ENCODE assay signal across 10 cellular contexts in the genomic region with DNA sequence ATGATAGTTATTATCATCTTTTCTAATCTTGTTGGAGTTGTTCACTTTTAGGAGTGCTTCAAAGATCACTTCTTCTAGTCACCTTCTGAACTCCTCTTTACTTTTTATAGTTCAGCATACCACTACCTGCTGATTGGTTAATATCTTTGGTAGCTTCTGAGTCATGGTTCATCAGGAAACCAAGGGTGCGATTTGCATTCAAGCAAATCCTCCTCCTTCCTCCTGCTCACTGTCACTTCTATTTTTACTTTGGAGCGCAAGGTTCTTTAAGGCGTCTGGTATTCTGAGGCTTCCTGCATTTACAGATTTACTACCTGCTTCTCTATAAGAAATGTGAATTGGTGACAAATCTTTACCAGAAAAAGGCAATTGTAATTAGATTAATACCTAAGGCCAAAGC. TPM values are rescaled to one million over a fixed set of nuclear protein-coding genes. Genes with fewer than 3 reads are reported as not detected.
DNase-seq lines count a peak whose midpoint lies in the region; ATAC-seq, FAIRE-seq and TF ChIP-seq lines count a peak whose summit lies in the region.
"Had no signal": no experiment of that assay in that cellular context is flagged by ENCODE, and none has a peak within 500 bp of the region (broad histone marks: within the 10 kb centered on the region; RNA-seq: fewer than 3 reads in every experiment).

No MANE protein-coding gene starts in this region.

- no peak overlapping the region for H3K4me2 ChIP-seq in neuronal stem cell (ENCODE audit: insufficient read depth, low read length, poor library complexity, severe bottlenecking)

- H3K23ac ChIP-seq in neuronal stem cell (ENCODE audit: low read depth, low read length, poor library complexity): no peak overlapping the region

- H2BK12ac ChIP-seq in neuronal stem cell (ENCODE audit: low read length): no peak overlapping the region

- no peak overlapping the region for H4K8ac ChIP-seq in neuronal stem cell (ENCODE audit: low read depth, low read length)

- H4K91ac ChIP-seq in neuronal stem cell (ENCODE audit: low read depth, low read length, poor library complexity): no peak overlapping the region

- TF ChIP-seq CTCF in bronchial epithelial cell (IDR thresholded peaks at IDR 0.05; ENCODE audit: insufficient read depth, low read length, severe bottlenecking): no peak
- TF ChIP-seq CTCF in GM13976 (IDR thresholded peaks at IDR 0.05; ENCODE audit: borderline replicate concordance, control extremely low read depth, extremely low read depth, insufficient read depth, missing control alignments): no peak

- WGBS in neuronal stem cell (ENCODE audit: extremely low coverage in 2 of 2, insufficient read length in 2 of 2, insufficient replicate concordance in 1 of 2), 2 donors: no CpG with 5 or more reads among the region's 3 CpGs

- no peak overlapping the region for H2AK5ac ChIP-seq in neuronal stem cell (ENCODE audit: low read depth, low read length)

- FAIRE-seq in bronchial epithelial cell (lab: Jason Lieb, UNC): no peak

- no peak overlapping the region for H3K9ac ChIP-seq in neuronal stem cell (ENCODE audit: low read depth, low read length, poor library complexity)

- H3K4me1 ChIP-seq in neuronal stem cell (ENCODE audit: control insufficient read depth in 2 of 2, insufficient read depth in 1 of 2, low read depth in 1 of 2, low read length in 2 of 2): peaks cover 0 to 2% of the 10 kb centered on the region in 2 donors

- no peak overlapping the region for H3K4ac ChIP-seq in neuronal stem cell (ENCODE audit: low read length)

- H3K18ac ChIP-seq in neuronal stem cell (ENCODE audit: low read length): no peak overlapping the region

- H2AFZ ChIP-seq in neuronal stem cell (ENCODE audit: low read length): no peak overlapping the region

- no peaks in the 10 kb centered on the region for H3K36me3 ChIP-seq in bronchial epithelial cell (ENCODE audit: control insufficient read depth, insufficient read depth, low read length)
- no peaks in the 10 kb centered on the region for H3K36me3 ChIP-seq in neuronal stem cell (replicated peaks in 1 of 2; ENCODE audit: control insufficient read depth in 2 of 2, insufficient read depth in 2 of 2, low read length in 2 of 2)

- ATAC-seq in GM18498 (IDR thresholded peaks at IDR 0.05; ENCODE audit: unreplicated experiment) (peak; percentile 96), GM21529 (IDR thresholded peaks at IDR 0.05; ENCODE audit: unreplicated experiment) (peak; percentile 93), HG03354 (IDR thresholded peaks at IDR 0.05; ENCODE audit: poor library complexity, severe bottlenecking, unreplicated experiment) (peak; percentile 94)

- no peak overlapping the region for H2BK5ac ChIP-seq in neuronal stem cell (ENCODE audit: low read length)

- no peak overlapping the region for H3K27ac ChIP-seq in neuronal stem cell (replicated peaks; ENCODE audit: low read length)

- no peaks in the 10 kb centered on the region for H3K27me3 ChIP-seq in bronchial epithelial cell (ENCODE audit: control insufficient read depth, insufficient read depth, low read length)
- H3K27me3 ChIP-seq in neuronal stem cell (ENCODE audit: control insufficient read depth in 3 of 3, insufficient read depth in 3 of 3, low read depth in 1 of 3, low read length in 3 of 3): no peaks in the 10 kb centered on the region

- H2BK120ac ChIP-seq in neuronal stem cell (ENCODE audit: low read depth, low read length): no peak overlapping the region

- in situ Hi-C loops in GM13976 (cut with MboI; ENCODE audit: low sequenced_read_pairs, unreplicated experiment): no loop called here

- H3K79me1 ChIP-seq in neuronal stem cell (ENCODE audit: low read depth, low read length): no peaks in the 10 kb centered on the region

- peak; percentile 27 for DNase-seq in bronchial epithelial cell (ENCODE audit: low read depth)
- DNase-seq in ecto neural progenitor cell (ENCODE audit: low spot score): no peak
- DNase-seq in GM13976 (ENCODE audit: low spot score): no peak
- no peak for DNase-seq in mesenteric fat pad (ENCODE audit: low spot score)
- no peak for DNase-seq in neuronal stem cell (ENCODE audit: low spot score)
- DNase-seq: stimulated activated CD4-positive, alpha-beta T cell treated with anti-CD3 and anti-CD28 coated beads, Interleukin-2, amount 100 ng/mL, for 48 hours had no signal

- no peaks in the 10 kb centered on the region for H3K9me3 ChIP-seq in neuronal stem cell (replicated peaks in 1 of 2; ENCODE audit: control insufficient read depth in 2 of 2, insufficient read depth in 1 of 2, low read depth in 1 of 2, low read length in 2 of 2)

- H3K14ac ChIP-seq in neuronal stem cell (ENCODE audit: low read length): no peak overlapping the region

- H2BK15ac ChIP-seq in neuronal stem cell (ENCODE audit: low read length): no peak overlapping the region

- H3K4me3 ChIP-seq in bronchial epithelial cell (ENCODE audit: low read depth, low read length) (no peak overlapping the region), neuronal stem cell (ENCODE audit: low read length in 2 of 2) (no peak overlapping the region)

RNA-seq across cellular contexts. Expression of a gene that starts 24.0 kb away (rescaled TPM):
- total RNA-seq in bronchial epithelial cell: 0.26 and 0.79 TPM in 2 replicates
- total RNA-seq in mesenteric fat pad: 0.87 TPM
- 27.3 TPM for polyA plus RNA-seq in neuronal stem cell (2013, experiment 1 of 2)
- 27.6 TPM for polyA plus RNA-seq in neuronal stem cell (2013, experiment 2 of 2)
- total RNA-seq: HT-29 had no signal
